Comparison of ENCODE assay signal across 8 cellular contexts in the genomic region with DNA sequence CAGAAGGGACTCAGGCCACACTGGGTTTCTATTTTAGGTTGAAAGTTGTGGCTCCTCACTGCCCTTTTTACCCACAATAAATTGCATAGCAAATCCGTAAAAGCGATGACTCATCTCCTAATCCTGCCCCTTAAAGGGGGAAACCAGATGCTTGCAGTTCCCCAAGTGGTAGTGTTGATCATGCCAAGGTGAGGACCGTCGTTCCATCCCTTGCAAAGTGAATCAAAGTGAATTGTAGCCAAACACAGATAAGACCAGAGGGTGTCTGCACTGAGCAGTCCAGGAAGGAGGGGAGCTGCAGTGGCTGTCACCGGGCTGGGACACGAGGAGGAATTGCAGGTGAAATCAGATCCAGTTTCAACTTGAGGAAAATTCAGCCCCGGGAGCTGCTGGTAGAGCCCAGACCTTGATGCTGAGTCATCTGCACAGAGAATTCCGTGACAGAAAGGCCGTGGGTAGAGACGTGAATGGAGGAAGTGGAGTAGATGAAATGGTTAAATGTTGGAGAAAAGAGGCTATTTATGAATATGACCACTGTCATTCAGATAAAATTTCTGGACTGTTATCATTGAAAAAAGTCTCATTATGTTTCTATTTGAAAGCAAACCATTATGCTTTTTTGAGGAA. TPM values are rescaled to one million over a fixed set of nuclear protein-coding genes. Genes with fewer than 3 reads are reported as not detected.
DNase-seq lines count a peak whose midpoint lies in the region; ATAC-seq and TF ChIP-seq lines count a peak whose summit lies in the region.

No MANE protein-coding gene starts in this region.

- peaks cover 18% of the 10 kb centered on the region for H3K4me1 ChIP-seq in ACC112 (ENCODE audit: control insufficient read depth, insufficient read depth, low read length, unreplicated experiment)

- ATAC-seq in GM19438 (IDR thresholded peaks at IDR 0.05; ENCODE audit: low read depth, unreplicated experiment) (peak; percentile 75), GM18868 (IDR thresholded peaks at IDR 0.05; ENCODE audit: unreplicated experiment) (no peak)

- no peak for TF ChIP-seq CTCF in type B pancreatic cell (conservative IDR thresholded peaks at IDR 0.05)

- peak; percentile 95 for DNase-seq in M059J (ENCODE audit: low read depth)
- peak; percentile 78 for DNase-seq in dedifferentiated amniotic fluid mesenchymal stem cell (ENCODE audit: extremely low spot score)
- DNase-seq in type B pancreatic cell (ENCODE audit: extremely low spot score, unreplicated experiment) = no peak
- DNase-seq in NCI-H1417 treated with DMSO at 0.1 percent for 48 hours (lab: John Stamatoyannopoulos, UW) = no peak
- DNase-seq in HuH-7 (ENCODE audit: low spot score) = no peak

- no peak overlapping the region for H3K4me3 Mint-ChIP-seq in type B pancreatic cell

- no peak overlapping the region for H2AFZ ChIP-seq in ACC112 (ENCODE audit: low read length, unreplicated experiment)

- H3K27ac Mint-ChIP-seq in type B pancreatic cell = peak overlapping the region; percentile 74

- peak overlapping the region; percentile 6; the same call in 1 of the 2 replicates for H3K4me3 ChIP-seq in ACC112 (ENCODE audit: low read depth, low read length)

- H3K9me3 Mint-ChIP-seq in type B pancreatic cell = no peaks in the 10 kb centered on the region

- H3K4me1 Mint-ChIP-seq in type B pancreatic cell (ENCODE audit: unreplicated experiment) = peaks cover 10% of the 10 kb centered on the region

- peak overlapping the region; percentile 72 for H3K27ac ChIP-seq in ACC112 (ENCODE audit: low read depth, low read length)

- no peaks in the 10 kb centered on the region for H3K27me3 ChIP-seq in ACC112 (ENCODE audit: insufficient read depth, low read length)

- H3K36me3 Mint-ChIP-seq in type B pancreatic cell = peaks cover 17% of the 10 kb centered on the region

- H3K27me3 Mint-ChIP-seq in type B pancreatic cell = no peaks in the 10 kb centered on the region

- no peaks in the 10 kb centered on the region for H3K79me2 ChIP-seq in ACC112 (ENCODE audit: control insufficient read depth, insufficient read depth, low read length, unreplicated experiment)

- peaks cover 48% of the 10 kb centered on the region for H3K36me3 ChIP-seq in ACC112 (ENCODE audit: insufficient read depth, low read length)

RNA-seq across cellular contexts. Expression of a gene that starts 44.2 kb away (rescaled TPM):
- total RNA-seq in M059J (2014; rRNA removed; shearing (Covaris generic)) = 8.3 and 10.1 TPM in 2 replicates
- total RNA-seq in type B pancreatic cell (ENCODE audit: low replicate concordance) = 14.1 and 26.8 TPM in 2 replicates

Comparison
In these comparisons a context has a peak if more than half of its experiments do, and no peak if none do; other contexts are left out.
1. DNase-seq: peak in M059J (single experiment) and dedifferentiated amniotic fluid mesenchymal stem cell (single experiment); none in type B pancreatic cell (single experiment), NCI-H1417 treated with DMSO at 0.1 percent for 48 hours (single experiment) and HuH-7 (single experiment).